In the genomic region with DNA sequence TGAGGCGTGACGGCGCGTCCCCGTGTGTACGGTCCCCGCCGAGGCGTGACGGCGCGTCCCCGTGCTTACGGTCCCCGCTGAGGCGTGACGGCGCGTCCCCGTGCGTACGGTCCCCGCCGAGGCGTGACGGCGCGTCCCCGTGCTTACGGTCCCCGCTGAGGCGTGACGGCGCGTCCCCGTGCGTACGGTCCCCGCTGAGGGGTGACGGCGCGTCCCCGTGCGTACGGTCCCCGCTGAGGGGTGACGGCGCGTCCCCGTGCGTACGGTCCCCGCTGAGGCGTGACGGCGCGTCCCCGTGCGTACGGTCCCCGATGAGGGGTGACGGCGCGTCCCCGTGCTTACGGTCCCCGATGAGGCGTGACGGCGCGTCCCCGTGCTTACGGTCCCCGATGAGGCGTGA, we compare ENCODE assay signal across 18 cellular contexts. TPM values are rescaled to one million over a fixed set of nuclear protein-coding genes. Genes with fewer than 3 reads are reported as not detected.
"Had no signal": no experiment of that assay in that cellular context is flagged by ENCODE, and none has a peak within 500 bp of the region (broad histone marks: within the 10 kb centered on the region; RNA-seq: fewer than 3 reads in every experiment).

No MANE protein-coding gene starts in this region.

RNA-seq across cellular contexts. Expression of a gene that starts 20.5 kb away (rescaled TPM):
- total RNA-seq: occipital lobe, osteoblast, progenitor cell of endocrine pancreas, psoas muscle, renal cortical epithelial cell, right cardiac atrium, right lobe of liver, sigmoid colon, smooth muscle cell, spleen, suprapubic skin, thoracic aorta, transverse colon, upper lobe of right lung, urinary bladder, uterus had no signal
- polyA plus RNA-seq: neural cell, ovary, right cardiac atrium, smooth muscle cell, urinary bladder had no signal
